In genomic region chr3:32913790-32914446, GRCh38 we compare ENCODE assay signal across 16 cellular contexts. TPM values are rescaled to one million over a fixed set of nuclear protein-coding genes. Genes with fewer than 3 reads are reported as not detected.
A peak's percentile ranks its signal among the peaks of the same experiment; 100 is the strongest.
DNase-seq lines count a peak whose midpoint lies in the region; ATAC-seq, FAIRE-seq and TF ChIP-seq lines count a peak whose summit lies in the region.
"Had no signal": no experiment of that assay in that cellular context is flagged by ENCODE, and none has a peak within 500 bp of the region (broad histone marks: within the 10 kb centered on the region; RNA-seq: fewer than 3 reads in every experiment).

No MANE protein-coding gene starts in this region.

- H3K4me1 ChIP-seq in CD4-positive, CD25-positive, alpha-beta regulatory T cell (ENCODE audit: control insufficient read depth, insufficient read depth, low read length, poor library complexity, severe bottlenecking): peaks cover 25% of the 10 kb centered on the region
- H3K4me1 ChIP-seq in PC-3 (ENCODE audit: insufficient read depth, low read length) (no peaks in the 10 kb centered on the region), fibroblast of lung (ENCODE audit: control insufficient read depth, extremely low read depth, insufficient read depth, low read length) (no peaks in the 10 kb centered on the region), psoas muscle (no peaks in the 10 kb centered on the region), neuronal stem cell (ENCODE audit: control insufficient read depth in 2 of 2, insufficient read depth in 1 of 2, low read depth in 1 of 2, low read length in 2 of 2) (no peaks in the 10 kb centered on the region)

- H3K18ac ChIP-seq in neuronal stem cell (ENCODE audit: low read length): no peak overlapping the region

- H4K91ac ChIP-seq in neuronal stem cell (ENCODE audit: low read depth, low read length, poor library complexity): no peak overlapping the region

- peak overlapping the region in 1 of 4 donors; percentile 47 for H3K4me3 Mint-ChIP-seq in CD4-positive, CD25-positive, alpha-beta regulatory T cell
- H3K4me3 Mint-ChIP-seq: activated naive CD8-positive, alpha-beta T cell; effector memory CD8-positive, alpha-beta T cell had no signal

- H3K36me3 Mint-ChIP-seq in CD4-positive, CD25-positive, alpha-beta regulatory T cell: peaks cover 13% of the 10 kb centered on the region

- H3K14ac ChIP-seq in neuronal stem cell (ENCODE audit: low read length): no peak overlapping the region

- CTCF ChIA-PET in PC-3 (lab: Charles Lee): no interaction called here

- intact Hi-C loops in PC-3 (cut with micrococcal nuclease) (no loop called here), psoas muscle (cut with DNase I) (no loop called here)

- no peak for DNase-seq in CD4-positive, CD25-positive, alpha-beta regulatory T cell
- DNase-seq in PC-3: no peak
- peak; percentile 55 to 58 for DNase-seq in fibroblast of lung (ENCODE audit: low read depth in 2 of 2)
- peak; percentile 70 to 75 for DNase-seq in psoas muscle
- no peak for DNase-seq in GM12891 (ENCODE audit: insufficient read length, low spot score)
- DNase-seq in NCI-H2107 (lab: John Stamatoyannopoulos, UW): no peak
- DNase-seq in neuronal stem cell (ENCODE audit: low spot score): no peak
- DNase-seq in pons (ENCODE audit: low spot score): no peak
- DNase-seq: effector memory CD8-positive, alpha-beta T cell; NCI-H1105 treated with DMSO at 0.1 percent for 48 hours; NCI-H774; stimulated activated naive CD4-positive, alpha-beta T cell treated with Interleukin-2 at 50 U/mL for 16 hours had no signal

- no peak overlapping the region for H2BK5ac ChIP-seq in neuronal stem cell (ENCODE audit: low read length)

- TF ChIP-seq CTCF in PC-3 (conservative IDR thresholded peaks at IDR 0.05; ENCODE audit: low read depth, low read length) (no peak), fibroblast of lung (conservative IDR thresholded peaks at IDR 0.05 in 1 of 2, IDR thresholded peaks at IDR 0.05 in 1 of 2; ENCODE audit: low read depth in 1 of 2, low read length in 2 of 2) (no peak), psoas muscle (IDR thresholded peaks at IDR 0.05) (no peak)

- TF ChIP-seq POLR2A in GM12891 (IDR thresholded peaks at IDR 0.05; ENCODE audit: low read depth, low read length): no peak

- no peak overlapping the region for H3K9ac ChIP-seq in PC-3 (ENCODE audit: low read length)
- no peak overlapping the region for H3K9ac ChIP-seq in fibroblast of lung (ENCODE audit: insufficient read depth, low read length)
- no peak overlapping the region for H3K9ac ChIP-seq in neuronal stem cell (ENCODE audit: low read depth, low read length, poor library complexity)

- H2AFZ ChIP-seq in PC-3 (ENCODE audit: low read length) (peak overlapping the region; percentile 10), fibroblast of lung (ENCODE audit: low read length) (no peak overlapping the region), neuronal stem cell (ENCODE audit: low read length) (no peak overlapping the region)

- POLR2A ChIA-PET in PC-3 (lab: Charles Lee; ENCODE audit: unreplicated experiment): no interaction called here

- no peak overlapping the region for H3K4ac ChIP-seq in neuronal stem cell (ENCODE audit: low read length)

- no peak overlapping the region for H2AK5ac ChIP-seq in neuronal stem cell (ENCODE audit: low read depth, low read length)

- no peaks in the 10 kb centered on the region for H3K9me2 ChIP-seq in PC-3 (replicated peaks; ENCODE audit: low read length)

- no peaks in the 10 kb centered on the region for H3K27me3 ChIP-seq in CD4-positive, CD25-positive, alpha-beta regulatory T cell (ENCODE audit: control insufficient read depth, insufficient read depth, low read length)
- H3K27me3 ChIP-seq in PC-3 (ENCODE audit: low read length) (no peaks in the 10 kb centered on the region), fibroblast of lung (ENCODE audit: control insufficient read depth, insufficient read depth, low read length) (no peaks in the 10 kb centered on the region), psoas muscle (ENCODE audit: insufficient read depth in 3 of 3, low read length in 2 of 3) (no peaks in the 10 kb centered on the region), neuronal stem cell (ENCODE audit: control insufficient read depth in 3 of 3, insufficient read depth in 3 of 3, low read depth in 1 of 3, low read length in 3 of 3) (no peaks in the 10 kb centered on the region)

- H3K9me3 Mint-ChIP-seq in CD4-positive, CD25-positive, alpha-beta regulatory T cell: peaks cover 6 to 18% (median 7%) of the 10 kb centered on the region in 7 donors

- BruUV-seq in PC-3 (replicated peaks; lab: Mats Ljungman, UMichigan): no TSS peak

- H4K20me1 ChIP-seq in PC-3 (ENCODE audit: low read length) (no peaks in the 10 kb centered on the region), fibroblast of lung (ENCODE audit: control insufficient read depth, extremely low read depth, insufficient read depth, low read length) (no peaks in the 10 kb centered on the region)

- H3K27ac ChIP-seq in CD4-positive, CD25-positive, alpha-beta regulatory T cell (ENCODE audit: insufficient read depth, low read length, poor library complexity, severe bottlenecking): no peak overlapping the region
- H3K27ac ChIP-seq in PC-3 (ENCODE audit: low read length) (no peak overlapping the region), fibroblast of lung (ENCODE audit: insufficient read depth, low read length) (no peak overlapping the region), psoas muscle (no peak overlapping the region), neuronal stem cell (replicated peaks; ENCODE audit: low read length) (no peak overlapping the region)
- H3K27ac ChIP-seq: HL-60 had no signal

- no peaks in the 10 kb centered on the region for H3F3A ChIP-seq in PC-3 (ENCODE audit: low read length, unreplicated experiment)

- no peak overlapping the region for H4K8ac ChIP-seq in neuronal stem cell (ENCODE audit: low read depth, low read length)

- no peak for FAIRE-seq in GM12891 (lab: Jason Lieb, UNC)
- FAIRE-seq: islet of Langerhans had no signal

- peaks cover 10 to 44% (median 25%) of the 10 kb centered on the region in 4 donors for H3K4me1 Mint-ChIP-seq in CD4-positive, CD25-positive, alpha-beta regulatory T cell

- H2BK120ac ChIP-seq in neuronal stem cell (ENCODE audit: low read depth, low read length): no peak overlapping the region

- H3K79me2 ChIP-seq in PC-3 (ENCODE audit: low read length): no peaks in the 10 kb centered on the region
- H3K79me2 ChIP-seq in fibroblast of lung (ENCODE audit: control insufficient read depth, insufficient read depth, low read length): no peaks in the 10 kb centered on the region

- H3K27ac Mint-ChIP-seq in CD4-positive, CD25-positive, alpha-beta regulatory T cell: peak overlapping the region; percentile 59 to 94 (median 76)
- H3K27ac Mint-ChIP-seq: activated naive CD8-positive, alpha-beta T cell; effector memory CD8-positive, alpha-beta T cell had no signal

- peaks cover 4 to 6% of the 10 kb centered on the region in 2 experiments for H3K9me3 ChIP-seq in CD4-positive, CD25-positive, alpha-beta regulatory T cell (ENCODE audit: control insufficient read depth in 2 of 2, low read length in 2 of 2)
- H3K9me3 ChIP-seq in PC-3 (ENCODE audit: low read length): no peaks in the 10 kb centered on the region
- H3K9me3 ChIP-seq in fibroblast of lung (ENCODE audit: control insufficient read depth, insufficient read depth, low read depth, low read length): no peaks in the 10 kb centered on the region
- no peaks in the 10 kb centered on the region for H3K9me3 ChIP-seq in psoas muscle
- H3K9me3 ChIP-seq in neuronal stem cell (replicated peaks in 1 of 2; ENCODE audit: control insufficient read depth in 2 of 2, insufficient read depth in 1 of 2, low read depth in 1 of 2, low read length in 2 of 2): no peaks in the 10 kb centered on the region

- H3K27me3 Mint-ChIP-seq in CD4-positive, CD25-positive, alpha-beta regulatory T cell: no peaks in the 10 kb centered on the region
- H3K27me3 Mint-ChIP-seq: activated naive CD8-positive, alpha-beta T cell had no signal

- H3K79me1 ChIP-seq in neuronal stem cell (ENCODE audit: low read depth, low read length): no peaks in the 10 kb centered on the region

- H3K36me3 ChIP-seq in CD4-positive, CD25-positive, alpha-beta regulatory T cell (ENCODE audit: control insufficient read depth, insufficient read depth, low read length): no peaks in the 10 kb centered on the region
- H3K36me3 ChIP-seq in PC-3 (ENCODE audit: low read depth, low read length) (no peaks in the 10 kb centered on the region), fibroblast of lung (ENCODE audit: control insufficient read depth, insufficient read depth, low read length) (no peaks in the 10 kb centered on the region), psoas muscle (ENCODE audit: insufficient read depth in 1 of 2, low read depth in 1 of 2) (no peaks in the 10 kb centered on the region), neuronal stem cell (replicated peaks in 1 of 2; ENCODE audit: control insufficient read depth in 2 of 2, insufficient read depth in 2 of 2, low read length in 2 of 2) (no peaks in the 10 kb centered on the region)

- H3K4me2 ChIP-seq in PC-3 (ENCODE audit: low read length): no peak overlapping the region
- H3K4me2 ChIP-seq in fibroblast of lung (ENCODE audit: extremely low read depth, insufficient read depth, low read length): no peak overlapping the region
- no peak overlapping the region for H3K4me2 ChIP-seq in neuronal stem cell (ENCODE audit: insufficient read depth, low read length, poor library complexity, severe bottlenecking)

- H3K4me3 ChIP-seq in CD4-positive, CD25-positive, alpha-beta regulatory T cell (ENCODE audit: low read depth, low read length): no peak overlapping the region
- H3K4me3 ChIP-seq in PC-3 (ENCODE audit: low read length) (no peak overlapping the region), fibroblast of lung (replicated peaks in 1 of 4; ENCODE audit: control extremely low read depth in 1 of 4, insufficient read depth in 1 of 4, low read depth in 3 of 4, low read length in 4 of 4) (no peak overlapping the region), psoas muscle (no peak overlapping the region), neuronal stem cell (ENCODE audit: low read length in 2 of 2) (no peak overlapping the region)

- 35 to 51% (median 38%) methylated on average over 7 of the region's 7 CpGs for WGBS in psoas muscle, 3 donors
- no CpG with 5 or more reads among the region's 7 CpGs for WGBS in neuronal stem cell (ENCODE audit: extremely low coverage in 2 of 2, insufficient read length in 2 of 2, insufficient replicate concordance in 1 of 2), 2 donors

- H3K23ac ChIP-seq in neuronal stem cell (ENCODE audit: low read depth, low read length, poor library complexity): no peak overlapping the region

- no peak overlapping the region for H2BK12ac ChIP-seq in neuronal stem cell (ENCODE audit: low read length)

- no peak for ATAC-seq in CD4-positive, CD25-positive, alpha-beta regulatory T cell (ENCODE audit: low read depth in 2 of 2)
- ATAC-seq in PC-3: peak; percentile 55
- peak in 3 of 4 donors; percentile 46 to 77 (median 53) for ATAC-seq in psoas muscle
- ATAC-seq: effector memory CD8-positive, alpha-beta T cell had no signal

- H2BK15ac ChIP-seq in neuronal stem cell (ENCODE audit: low read length): no peak overlapping the region

RNA-seq across cellular contexts. Expression of gene CCR4, which starts 37.5 kb away (rescaled TPM):
- 366 TPM for total RNA-seq in CD4-positive, CD25-positive, alpha-beta regulatory T cell
- polyA plus RNA-seq in CD4-positive, CD25-positive, alpha-beta regulatory T cell: 100 to 1,000 TPM in 1 of 4 donors, 10 to 100 TPM in 3; 80.8 to 109 (median 93.6) TPM
- total RNA-seq in PC-3 (2014; rRNA removed): 0.29 TPM in 1 of 2 replicates, not detected in the other
- not detected in 2 replicates for total RNA-seq in fibroblast of lung
- not detected in 2 replicates for polyA plus RNA-seq in fibroblast of lung
- not detected in 2 replicates for polyA plus RNA-seq in fibroblast of lung (2012)
- not detected in 2 replicates for polyA minus RNA-seq in fibroblast of lung (ENCODE audit: low replicate concordance)
- under 1 TPM in 1 of 4 donors, not detected in 3; 0.10 TPM for total RNA-seq in psoas muscle
- polyA plus RNA-seq in psoas muscle: under 1 TPM in 1 of 3 donors, not detected in 2; 0.03 TPM
- polyA plus RNA-seq in GM12891 (2012; ENCODE audit: low read depth, missing spikeins): 0.83 TPM
- polyA plus RNA-seq in neuronal stem cell (2013, experiment 1 of 2): 0.01 TPM
- polyA plus RNA-seq in neuronal stem cell (2013, experiment 2 of 2): 0.04 TPM
- polyA plus RNA-seq: neural cell had no signal

Comparison
In these comparisons a context has a peak if more than half of its experiments do, and no peak if none do; other contexts are left out.
1. ATAC-seq: peak in PC-3 (single experiment) and psoas muscle (3 of 4); none in CD4-positive, CD25-positive, alpha-beta regulatory T cell (0 of 2).
2. DNase-seq: peak in fibroblast of lung (2 of 2) and psoas muscle (2 of 2); none in CD4-positive, CD25-positive, alpha-beta regulatory T cell (0 of 3), PC-3 (single experiment), GM12891 (single experiment), NCI-H2107 (single experiment), neuronal stem cell (single experiment) and pons (single experiment).
3. RNA of gene CCR4, which starts 37.5 kb away (total RNA-seq): 366 TPM in CD4-positive, CD25-positive, alpha-beta regulatory T cell (single experiment); 0.29 TPM in PC-3, 0.10 TPM in psoas muscle and not detected in fibroblast of lung; every median in the first group is over 100 times any median in the second.